24 cellular contexts compared by ENCODE assay signal in the genomic region with DNA sequence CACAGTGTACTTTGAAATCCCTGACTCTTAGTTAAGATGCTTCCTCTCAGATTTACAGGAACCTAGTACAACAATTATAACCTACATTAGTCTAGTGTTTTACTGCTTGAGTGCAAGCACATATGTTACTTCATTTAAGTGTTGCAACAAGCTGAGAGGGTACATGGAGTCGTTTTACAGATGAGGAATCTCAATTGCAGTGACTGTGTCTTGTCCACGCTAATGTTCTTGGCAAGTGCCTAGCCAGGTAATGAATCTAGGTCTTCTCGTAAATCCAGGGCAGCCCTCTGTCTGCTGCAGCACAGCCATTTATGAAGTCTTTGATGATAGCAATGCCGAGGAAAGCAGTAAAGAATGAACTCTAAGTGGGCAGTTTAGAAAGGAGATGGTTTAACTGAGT.
"Had no signal": no experiment of that assay in that cellular context is flagged by ENCODE, and none has a peak within 500 bp of the region (broad histone marks: within the 10 kb centered on the region; RNA-seq: fewer than 3 reads in every experiment).

No MANE protein-coding gene starts in this region.

- H3K4me3 ChIP-seq: esophagus squamous epithelium, pancreas, prostate gland, right atrium auricular region, testis, uterus had no signal

- DNase-seq: activated B cell treated with CpG ODN at 0.5 μM for 24 hours; activated CD4-positive, alpha-beta T cell treated with anti-CD3 and anti-CD28 coated beads, Interleukin-2, amount 50 U/mL, for 1 hour; activated CD8-positive, alpha-beta T cell treated with anti-CD3 and anti-CD28 coated beads for 36 hours; activated gamma-delta T cell treated with Interleukin-2 at 50 U/mL for 16 hours; activated naive CD4-positive, alpha-beta T cell treated with anti-CD3 and anti-CD28 coated beads, Interleukin-2, amount 50 U/mL, for 16 hours; activated T-cell treated with anti-CD3 and anti-CD28 coated beads, Interleukin-2, amount 50 U/mL, for 4 hours; amygdala; central memory CD4-positive, alpha-beta T cell; endodermal cell; esophagus squamous epithelium; foreskin melanocyte; left ventricle myocardium superior; naive B cell; pancreas; stimulated activated CD4-positive, alpha-beta T cell treated with anti-CD3 and anti-CD28 coated beads, Interleukin-15, amount 100 ng/mL, for 24 hours; stimulated activated naive CD4-positive, alpha-beta T cell; T-helper 17 cell; testis; trophoblast cell; uterus had no signal

- H3K27ac Mint-ChIP-seq: activated B cell treated with CpG ODN at 0.5 μM for 24 hours; activated CD8-positive, alpha-beta T cell treated with anti-CD3 and anti-CD28 coated beads for 36 hours; activated T-helper 17 cell treated with anti-CD3 and anti-CD28 coated beads, Interleukin-2, amount 50 U/mL, for 72 hours; dendritic cell treated with granulocyte-macrophage colony-stimulating factor and Interleukin-4, amounts not matched to agents 40 ng/mL and 50 ng/mL, for 4 days; endodermal cell; naive B cell; T-helper 17 cell had no signal

- H3K27me3 Mint-ChIP-seq: activated B cell treated with CpG ODN at 0.5 μM for 24 hours; activated CD8-positive, alpha-beta T cell treated with anti-CD3 and anti-CD28 coated beads for 36 hours; activated T-helper 17 cell treated with anti-CD3 and anti-CD28 coated beads, Interleukin-2, amount 50 U/mL, for 72 hours; dendritic cell treated with granulocyte-macrophage colony-stimulating factor and Interleukin-4, amounts not matched to agents 40 ng/mL and 50 ng/mL, for 4 days; naive B cell; T-helper 17 cell had no signal

- ATAC-seq: activated CD8-positive, alpha-beta T cell treated with anti-CD3 and anti-CD28 coated beads for 36 hours; activated T-cell treated with anti-CD3 and anti-CD28 coated beads, Interleukin-2, amount 50 U/mL, for 4 hours; activated T-helper 17 cell treated with anti-CD3 and anti-CD28 coated beads, Interleukin-2, amount 50 U/mL, for 72 hours; left ventricle myocardium superior; pancreas; T-helper 17 cell had no signal

- H3K27me3 ChIP-seq: esophagus squamous epithelium, pancreas, right atrium auricular region, testis, uterus had no signal

- H3K27ac ChIP-seq: esophagus squamous epithelium, pancreas, prostate gland, right atrium auricular region, testis, uterus had no signal

- H3K4me3 Mint-ChIP-seq: activated B cell treated with CpG ODN at 0.5 μM for 24 hours; activated CD8-positive, alpha-beta T cell treated with anti-CD3 and anti-CD28 coated beads for 36 hours; activated T-cell treated with anti-CD3 and anti-CD28 coated beads, Interleukin-2, amount 50 U/mL, for 4 hours; activated T-helper 17 cell treated with anti-CD3 and anti-CD28 coated beads, Interleukin-2, amount 50 U/mL, for 72 hours; dendritic cell treated with granulocyte-macrophage colony-stimulating factor and Interleukin-4, amounts not matched to agents 40 ng/mL and 50 ng/mL, for 4 days; endodermal cell; naive B cell; T-helper 17 cell had no signal

- H3K36me3 ChIP-seq: esophagus squamous epithelium, pancreas, prostate gland, right atrium auricular region, uterus had no signal

- H3K4me1 Mint-ChIP-seq: activated B cell treated with CpG ODN at 0.5 μM for 24 hours; activated T-helper 17 cell treated with anti-CD3 and anti-CD28 coated beads, Interleukin-2, amount 50 U/mL, for 72 hours; endodermal cell; naive B cell; T-helper 17 cell had no signal

- H3K9me3 ChIP-seq: esophagus squamous epithelium, pancreas, prostate gland, right atrium auricular region, testis, uterus had no signal

- H3K36me3 Mint-ChIP-seq: naive B cell had no signal

- H3K4me1 ChIP-seq: esophagus squamous epithelium, pancreas, prostate gland, right atrium auricular region, testis, uterus had no signal

- H3K9me3 Mint-ChIP-seq: endodermal cell had no signal
